In genomic region chr15:41513282-41514227, GRCh38 we compare ENCODE assay signal across 9 cellular contexts. TPM values are rescaled to one million over a fixed set of nuclear protein-coding genes. Genes with fewer than 3 reads are reported as not detected.
A peak's percentile ranks its signal among the peaks of the same experiment; 100 is the strongest.
DNase-seq lines count a peak whose midpoint lies in the region; ATAC-seq and TF ChIP-seq lines count a peak whose summit lies in the region.
"Had no signal": no experiment of that assay in that cellular context is flagged by ENCODE, and none has a peak within 500 bp of the region (broad histone marks: within the 10 kb centered on the region; RNA-seq: fewer than 3 reads in every experiment).

Gene LTK, minus strand, starts transcription at chr15:41513827. Its CDS starts 118 bp downstream, at chr15:41513709.

- H3K4me1 ChIP-seq in gastrocnemius medialis, result peaks cover 20 to 27% of the 10 kb centered on the region in 2 donors

- peaks cover 20% of the 10 kb centered on the region for H3K4me1 Mint-ChIP-seq in activated CD4-positive, alpha-beta T cell treated with anti-CD3 and anti-CD28 coated beads, Interleukin-2, amount 10 ng/mL, durations not matched to agents 24 days and 14 days

- peak; percentile 69 for DNase-seq in activated CD4-positive, alpha-beta T cell treated with anti-CD3 and anti-CD28 coated beads, Interleukin-2, amount 10 ng/mL, durations not matched to agents 24 days and 14 days
- no peak for DNase-seq in activated CD4-positive, alpha-beta T cell treated with anti-CD3 and anti-CD28 coated beads, Interleukin-2, amount 50 U/mL, for 4 hours
- DNase-seq in left cardiac atrium (peak; percentile 44), gastrocnemius medialis (no peak), NCI-H1436 (lab: John Stamatoyannopoulos, UW) (no peak)

- TF ChIP-seq CTCF in WI38 (IDR thresholded peaks at IDR 0.05; ENCODE audit: low read depth, low read length), result no peak
- TF ChIP-seq CTCF in gastrocnemius medialis (IDR thresholded peaks at IDR 0.05 in 4 of 5, conservative IDR thresholded peaks at IDR 0.05 in 1 of 5), result no peak

- peak; percentile 27 to 31 for ATAC-seq in left cardiac atrium
- ATAC-seq in gastrocnemius medialis, result peak in 1 of 2 donors; percentile 27
- no peak for ATAC-seq in GM19324 (IDR thresholded peaks at IDR 0.05; ENCODE audit: low FRiP score, unreplicated experiment)
- no peak for ATAC-seq in GM21619 (IDR thresholded peaks at IDR 0.05; ENCODE audit: unreplicated experiment)

- peak within 1 kb of the TSS; percentile 56 for H3K4me3 ChIP-seq in WI38 (ENCODE audit: low read depth, low read length)
- H3K4me3 ChIP-seq in gastrocnemius medialis, result peak within 1 kb of the TSS; percentile 36 to 53 (median 45)

- no peaks in the 10 kb centered on the region for H3K9me3 Mint-ChIP-seq in activated CD4-positive, alpha-beta T cell treated with anti-CD3 and anti-CD28 coated beads, Interleukin-2, amount 10 ng/mL, durations not matched to agents 24 days and 14 days

- peaks cover 40% of the 10 kb centered on the region for H3K27me3 Mint-ChIP-seq in activated CD4-positive, alpha-beta T cell treated with anti-CD3 and anti-CD28 coated beads, Interleukin-2, amount 10 ng/mL, durations not matched to agents 24 days and 14 days

- peaks cover 0 to 9% of the 10 kb centered on the region in 2 donors for H3K36me3 ChIP-seq in gastrocnemius medialis

- H3K36me3 Mint-ChIP-seq in activated CD4-positive, alpha-beta T cell treated with anti-CD3 and anti-CD28 coated beads, Interleukin-2, amount 10 ng/mL, durations not matched to agents 24 days and 14 days (ENCODE audit: low read depth), result peaks cover 15% of the 10 kb centered on the region

- in situ Hi-C loops in gastrocnemius medialis (cut with MboI; ENCODE audit: low sequenced_read_pairs in 4 of 4), result no loop called here

- TF ChIP-seq POLR2A in gastrocnemius medialis (IDR thresholded peaks at IDR 0.05), result no peak

- H3K27ac ChIP-seq in gastrocnemius medialis, result no peak within 1 kb of the TSS
- H3K27ac ChIP-seq: C4-2B had no signal

- intact Hi-C loops in activated CD4-positive, alpha-beta T cell treated with anti-CD3 and anti-CD28 coated beads, Interleukin-2, amount 10 ng/mL, durations not matched to agents 24 days and 14 days (cut with micrococcal nuclease), result loop anchor here (1.0 kb wide), 1 partner anchor 11 kb away; no protein-coding TSS in a partner anchor
- intact Hi-C loops in left cardiac atrium (cut with DNase I) (no loop called here), gastrocnemius medialis (cut with DNase I; ENCODE audit: low total_unique reads) (no loop called here)

- no peak within 1 kb of the TSS for H3K27ac Mint-ChIP-seq in activated CD4-positive, alpha-beta T cell treated with anti-CD3 and anti-CD28 coated beads, Interleukin-2, amount 10 ng/mL, durations not matched to agents 24 days and 14 days

- H3K4me3 Mint-ChIP-seq in activated CD4-positive, alpha-beta T cell treated with anti-CD3 and anti-CD28 coated beads, Interleukin-2, amount 10 ng/mL, durations not matched to agents 24 days and 14 days, result peak within 1 kb of the TSS; percentile 77

- H3K9me3 ChIP-seq in gastrocnemius medialis, result no peaks in the 10 kb centered on the region

- peaks cover 31 to 34% (median 32%) of the 10 kb centered on the region in 3 donors for H3K27me3 ChIP-seq in gastrocnemius medialis

RNA-seq across cellular contexts. Expression of gene LTK, which starts in this region (rescaled TPM):
- total RNA-seq in activated CD4-positive, alpha-beta T cell treated with anti-CD3 and anti-CD28 coated beads, Interleukin-2, amount 10 ng/mL, durations not matched to agents 24 days and 14 days, result not detected in 2 replicates
- total RNA-seq in left cardiac atrium (under 1 TPM; 0.50 to 0.68 TPM), gastrocnemius medialis (under 1 TPM in 2 of 4 donors, not detected in 2; 0.34 to 0.68 TPM)

Comparison
In these comparisons a context has a peak if more than half of its experiments do, and no peak if none do; other contexts are left out.
1. Peak in DNase-seq in activated CD4-positive, alpha-beta T cell treated with anti-CD3 and anti-CD28 coated beads, Interleukin-2, amount 10 ng/mL, durations not matched to agents 24 days and 14 days; RNA of the gene not detected or under 1 TPM.
2. Peak in DNase-seq and ATAC-seq in left cardiac atrium; RNA of the gene not detected or under 1 TPM.